ENCODE assay signal across 8 cellular contexts in genomic region chr4:73070072-73070385, GRCh38. TPM values are rescaled to one million over a fixed set of nuclear protein-coding genes. Genes with fewer than 3 reads are reported as not detected.
DNase-seq lines count a peak whose midpoint lies in the region; ATAC-seq and TF ChIP-seq lines count a peak whose summit lies in the region.

No MANE protein-coding gene starts in this region.

- H3K27ac ChIP-seq in OCI-LY3 (ENCODE audit: low read length) = peak overlapping the region; percentile 95

- TF ChIP-seq CTCF in OCI-LY3 (IDR thresholded peaks at IDR 0.05; ENCODE audit: low read depth, low read length) = no peak
- TF ChIP-seq CTCF in progenitor cell of endocrine pancreas (IDR thresholded peaks at IDR 0.05; ENCODE audit: unreplicated experiment) = no peak

- H3K4me3 Mint-ChIP-seq in activated naive CD4-positive, alpha-beta T cell treated with anti-CD3 and anti-CD28 coated beads, Interleukin-2, amount 50 U/mL, for 24 hours = peak overlapping the region; percentile 91
- H3K4me3 Mint-ChIP-seq in progenitor cell of endocrine pancreas (ENCODE audit: low read depth) = peak overlapping the region; percentile 94

- H3K27me3 ChIP-seq in OCI-LY3 (ENCODE audit: low read depth, low read length) = no peaks in the 10 kb centered on the region

- H3K9me3 ChIP-seq in OCI-LY3 (ENCODE audit: insufficient read depth, low read length) = no peaks in the 10 kb centered on the region

- H3K27me3 Mint-ChIP-seq in activated naive CD4-positive, alpha-beta T cell treated with anti-CD3 and anti-CD28 coated beads, Interleukin-2, amount 50 U/mL, for 24 hours = no peaks in the 10 kb centered on the region
- H3K27me3 Mint-ChIP-seq in progenitor cell of endocrine pancreas = no peaks in the 10 kb centered on the region

- H3K36me3 Mint-ChIP-seq in activated naive CD4-positive, alpha-beta T cell treated with anti-CD3 and anti-CD28 coated beads, Interleukin-2, amount 50 U/mL, for 24 hours = peaks cover 7% of the 10 kb centered on the region
- peaks cover 2% of the 10 kb centered on the region for H3K36me3 Mint-ChIP-seq in progenitor cell of endocrine pancreas (ENCODE audit: insufficient read depth)

- H3K79me2 ChIP-seq in OCI-LY3 (ENCODE audit: low read length) = peaks cover 42% of the 10 kb centered on the region

- peaks cover 33% of the 10 kb centered on the region for H3K36me3 ChIP-seq in OCI-LY3 (replicated peaks; ENCODE audit: low read depth, low read length)

- DNase-seq in activated naive CD4-positive, alpha-beta T cell (lab: John Stamatoyannopoulos, UW) = no peak
- no peak for DNase-seq in progenitor cell of endocrine pancreas (ENCODE audit: low spot score, unreplicated experiment)
- DNase-seq in effector CD8-positive, alpha-beta T cell (lab: John Stamatoyannopoulos, UW) = no peak
- no peak for DNase-seq in activated CD4-positive, alpha-beta T cell treated with anti-CD3 and anti-CD28 coated beads, Interleukin-2, amount 50 U/mL, for 1 hour

- peak overlapping the region; percentile 98 for H3K27ac Mint-ChIP-seq in activated naive CD4-positive, alpha-beta T cell treated with anti-CD3 and anti-CD28 coated beads, Interleukin-2, amount 50 U/mL, for 24 hours
- peak overlapping the region; percentile 98 for H3K27ac Mint-ChIP-seq in progenitor cell of endocrine pancreas

- H3K9me3 Mint-ChIP-seq in activated naive CD4-positive, alpha-beta T cell treated with anti-CD3 and anti-CD28 coated beads, Interleukin-2, amount 50 U/mL, for 24 hours = no peaks in the 10 kb centered on the region
- H3K9me3 Mint-ChIP-seq in progenitor cell of endocrine pancreas (ENCODE audit: low read depth) = no peaks in the 10 kb centered on the region

- H3K4me1 Mint-ChIP-seq in activated naive CD4-positive, alpha-beta T cell treated with anti-CD3 and anti-CD28 coated beads, Interleukin-2, amount 50 U/mL, for 24 hours = peaks cover 36% of the 10 kb centered on the region
- peaks cover 11% of the 10 kb centered on the region for H3K4me1 Mint-ChIP-seq in progenitor cell of endocrine pancreas (ENCODE audit: low read depth)

- peak overlapping the region; percentile 88 for H3K4me3 ChIP-seq in OCI-LY3 (ENCODE audit: low read length)

- H3K4me1 ChIP-seq in OCI-LY3 (ENCODE audit: low read length) = peaks cover 14% of the 10 kb centered on the region

- H3K9ac ChIP-seq in OCI-LY3 (ENCODE audit: low read length) = peak overlapping the region; percentile 81

- H2AFZ ChIP-seq in OCI-LY3 (ENCODE audit: low read depth, low read length) = peak overlapping the region; percentile 97

- H4K20me1 ChIP-seq in OCI-LY3 (ENCODE audit: insufficient read depth, low read length) = no peaks in the 10 kb centered on the region

- ATAC-seq in HG02943 (IDR thresholded peaks at IDR 0.05; ENCODE audit: low read depth, unreplicated experiment) (peak; percentile 19), esophagus mucosa (peak; percentile 24)

- peak overlapping the region; percentile 100 for H3K4me2 ChIP-seq in OCI-LY3 (ENCODE audit: low read length)

RNA-seq across cellular contexts. Expression of gene COX18, which starts 0.5 kb away (rescaled TPM):
- total RNA-seq in esophagus mucosa = 11.0 TPM
- 15.4 and 16.8 TPM in 2 replicates for total RNA-seq in progenitor cell of endocrine pancreas
